ENCODE assay signal across 12 cellular contexts in the genomic region with DNA sequence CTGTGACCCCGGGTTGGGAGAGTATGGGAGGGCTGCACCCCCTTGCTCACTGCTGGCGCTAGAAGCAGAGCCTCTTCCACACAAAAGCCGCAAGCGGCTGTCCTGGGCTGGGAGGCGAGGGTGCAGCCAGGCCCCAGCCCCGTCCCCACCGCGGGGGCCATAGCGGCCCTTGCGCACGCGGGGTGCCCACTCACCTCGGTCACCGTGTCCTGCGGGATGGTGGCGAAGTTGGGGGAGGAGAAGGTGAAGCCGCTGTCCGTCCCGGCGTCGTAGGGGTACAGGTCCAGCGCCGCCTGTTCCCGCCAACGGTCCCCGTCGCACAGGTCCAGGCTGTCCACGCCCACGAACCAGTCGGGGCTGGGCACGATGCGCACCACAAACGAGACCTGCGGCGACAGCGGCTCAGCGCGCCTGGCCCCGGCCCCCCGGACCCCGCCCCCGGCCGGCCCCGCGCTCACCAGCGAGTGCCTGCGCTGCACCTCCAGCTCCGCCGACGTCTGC. TPM values are rescaled to one million over a fixed set of nuclear protein-coding genes. Genes with fewer than 3 reads are reported as not detected.
DNase-seq lines count a peak whose midpoint lies in the region; ATAC-seq and TF ChIP-seq lines count a peak whose summit lies in the region.
"Had no signal": no experiment of that assay in that cellular context is flagged by ENCODE, and none has a peak within 500 bp of the region (broad histone marks: within the 10 kb centered on the region; RNA-seq: fewer than 3 reads in every experiment).

No MANE protein-coding gene starts in this region.

- 61% methylated on average over 10 of the region's 50 CpGs for WGBS in SK-N-SH (ENCODE audit: low lambda C conversion rate)
- no CpG with 5 or more reads among the region's 50 CpGs for WGBS in right lobe of liver (ENCODE audit: insufficient coverage, low coverage, low lambda C conversion rate, missing lambda C conversion rate)

- H3K27me3 ChIP-seq in SK-N-SH (ENCODE audit: insufficient read depth) (peaks cover 12% of the 10 kb centered on the region), ascending aorta (peaks cover 22% of the 10 kb centered on the region), right lobe of liver (no peaks in the 10 kb centered on the region), subcutaneous abdominal adipose tissue (ENCODE audit: control insufficient read depth in 5 of 5, insufficient read depth in 4 of 5, low read length in 5 of 5) (peaks cover 0 to 36% (median 23%) of the 10 kb centered on the region in 5 donors)

- intact Hi-C loops in ascending aorta (cut with DNase I) (no loop called here), right lobe of liver (cut with DNase I) (no loop called here)

- H3K9me2 ChIP-seq in SK-N-SH = no peaks in the 10 kb centered on the region

- no peaks in the 10 kb centered on the region for H4K20me1 ChIP-seq in SK-N-SH (ENCODE audit: insufficient read depth)

- H3K27ac ChIP-seq in SK-N-SH (ENCODE audit: low read depth in 2 of 2, low read length in 1 of 2) (no peak overlapping the region), ascending aorta (no peak overlapping the region), right lobe of liver (no peak overlapping the region), subcutaneous abdominal adipose tissue (ENCODE audit: low read depth, low read length) (no peak overlapping the region)
- H3K27ac ChIP-seq: 22Rv1 had no signal

- H3K4me1 ChIP-seq in SK-N-SH (ENCODE audit: control insufficient read depth in 1 of 2, insufficient read depth in 2 of 2, low read depth in 1 of 2, low read length in 1 of 2) (peaks cover 0 to 6% of the 10 kb centered on the region in 2 experiments; a peak in 1 of 4 replicates), ascending aorta (peaks cover 8 to 22% of the 10 kb centered on the region in 2 donors), right lobe of liver (peaks cover 0 to 36% (median 9%) of the 10 kb centered on the region in 4 donors), subcutaneous abdominal adipose tissue (ENCODE audit: control insufficient read depth in 5 of 5, insufficient read depth in 5 of 5, low read length in 5 of 5) (peaks cover 4 to 80% (median 65%) of the 10 kb centered on the region in 5 donors)

- POLR2A ChIA-PET in SK-N-SH (lab: Yijun Ruan, JAX) = no interaction called here

- ATAC-seq in SK-N-SH treated with all-trans-retinoic acid at 6 μM for 48 hours (no peak), right lobe of liver (no peak), GM21737 (IDR thresholded peaks at IDR 0.05; ENCODE audit: unreplicated experiment) (no peak)

- no peak for TF ChIP-seq EP300 in SK-N-SH (IDR thresholded peaks at IDR 0.05; ENCODE audit: borderline replicate concordance in 1 of 2, low read depth in 1 of 2, low read length in 1 of 2)

- H3K4me2 ChIP-seq in SK-N-SH = no peak overlapping the region

- H3K36me3 ChIP-seq in SK-N-SH (replicated peaks in 1 of 2; ENCODE audit: control insufficient read depth in 1 of 2, insufficient read depth in 2 of 2, low read length in 1 of 2) = no peaks in the 10 kb centered on the region
- H3K36me3 ChIP-seq in ascending aorta = no peaks in the 10 kb centered on the region
- peaks cover 0 to 10% (median under 1%) of the 10 kb centered on the region in 4 donors for H3K36me3 ChIP-seq in right lobe of liver
- H3K36me3 ChIP-seq in subcutaneous abdominal adipose tissue (ENCODE audit: control insufficient read depth in 5 of 5, insufficient read depth in 5 of 5, low read length in 5 of 5) = peaks cover 0 to 11% (median 5%) of the 10 kb centered on the region in 5 donors

- no peaks in the 10 kb centered on the region for H3K79me2 ChIP-seq in SK-N-SH (ENCODE audit: insufficient read depth)

- no peak overlapping the region for H3K9ac ChIP-seq in SK-N-SH
- no peak overlapping the region for H3K9ac ChIP-seq in subcutaneous abdominal adipose tissue (ENCODE audit: low read length in 5 of 5)

- TF ChIP-seq CTCF in SK-N-SH (IDR thresholded peaks at IDR 0.05) = no peak
- no peak for TF ChIP-seq CTCF in ascending aorta (IDR thresholded peaks at IDR 0.05)
- no peak for TF ChIP-seq CTCF in right lobe of liver (IDR thresholded peaks at IDR 0.05)

- H3K4me3 ChIP-seq in SK-N-SH (ENCODE audit: low read depth in 2 of 2, low read length in 1 of 2) (no peak overlapping the region), ascending aorta (peak overlapping the region; percentile 55 to 56), right lobe of liver (peak overlapping the region; percentile 64 to 72 (median 69)), subcutaneous abdominal adipose tissue (ENCODE audit: low read depth in 1 of 5, low read length in 5 of 5) (peak overlapping the region in 3 of 5 donors; percentile 52 to 62 (median 55))

- CTCF ChIA-PET in SK-N-SH (lab: Yijun Ruan, JAX) = interaction anchor here (0.8 to 1.3 kb wide), 2 partner anchors 22 to 24 kb away, joined by 3 read pairs; no protein-coding TSS in a partner anchor

- no peak for TF ChIP-seq POLR2A in right lobe of liver (IDR thresholded peaks at IDR 0.05)

- no peak for TF ChIP-seq RAD21 in SK-N-SH (IDR thresholded peaks at IDR 0.05; ENCODE audit: low read length)

- H2AFZ ChIP-seq in SK-N-SH (ENCODE audit: low read depth) = no peak overlapping the region

- H3K9me3 ChIP-seq in SK-N-SH = no peaks in the 10 kb centered on the region
- H3K9me3 ChIP-seq in ascending aorta = no peaks in the 10 kb centered on the region
- H3K9me3 ChIP-seq in right lobe of liver = no peaks in the 10 kb centered on the region
- no peaks in the 10 kb centered on the region for H3K9me3 ChIP-seq in subcutaneous abdominal adipose tissue (ENCODE audit: control insufficient read depth in 5 of 5, low read length in 5 of 5)

- H3F3A ChIP-seq in SK-N-SH (replicated peaks; ENCODE audit: insufficient read depth) = no peaks in the 10 kb centered on the region

- DNase-seq in SK-N-SH = peak; percentile 39
- DNase-seq in ascending aorta (ENCODE audit: low spot score in 2 of 2) = no peak
- DNase-seq in right lobe of liver = peak in 1 of 3 donors; percentile 50
- DNase-seq in stimulated activated CD4-positive, alpha-beta T cell treated with anti-CD3 and anti-CD28 coated beads, Interleukin-4, amount 100 ng/mL, for 4 hours = no peak
- no peak for DNase-seq in NCI-H2081 (lab: John Stamatoyannopoulos, UW)
- DNase-seq: amniotic stem cell, SHP77 treated with DMSO at 0.1 percent for 48 hours had no signal

TF ChIP-seq in SK-N-SH, 30 proteins besides CTCF, POLR2A, EP300 and RAD21:
- TF ChIP-seq USF2 (IDR thresholded peaks at IDR 0.05; ENCODE audit: borderline replicate concordance, low read depth, low read length) = no peak
- TF ChIP-seq USF1 (IDR thresholded peaks at IDR 0.05; ENCODE audit: borderline replicate concordance, low read depth) = no peak
- no peak for TF ChIP-seq ELF1 (IDR thresholded peaks at IDR 0.05)
- no peak for TF ChIP-seq NFIC (IDR thresholded peaks at IDR 0.05; ENCODE audit: borderline replicate concordance)
- no peak for TF ChIP-seq MXI1 (IDR thresholded peaks at IDR 0.05; ENCODE audit: low read depth, low read length)
TF ChIP-seq in SK-N-SH: peak in this region for 0.

TF ChIP-seq in SK-N-SH treated with all-trans-retinoic acid at 6 μM for 48 hours, 23 proteins besides CTCF, POLR2A, EP300 and RAD21 (continues in another document):
- TF ChIP-seq TOX (CRISPR knock-in tag; IDR thresholded peaks at IDR 0.05; ENCODE audit: borderline replicate concordance) = no peak
- TF ChIP-seq ZNF8 (CRISPR knock-in tag; IDR thresholded peaks at IDR 0.05) = no peak
- TF ChIP-seq, protein P1, sequence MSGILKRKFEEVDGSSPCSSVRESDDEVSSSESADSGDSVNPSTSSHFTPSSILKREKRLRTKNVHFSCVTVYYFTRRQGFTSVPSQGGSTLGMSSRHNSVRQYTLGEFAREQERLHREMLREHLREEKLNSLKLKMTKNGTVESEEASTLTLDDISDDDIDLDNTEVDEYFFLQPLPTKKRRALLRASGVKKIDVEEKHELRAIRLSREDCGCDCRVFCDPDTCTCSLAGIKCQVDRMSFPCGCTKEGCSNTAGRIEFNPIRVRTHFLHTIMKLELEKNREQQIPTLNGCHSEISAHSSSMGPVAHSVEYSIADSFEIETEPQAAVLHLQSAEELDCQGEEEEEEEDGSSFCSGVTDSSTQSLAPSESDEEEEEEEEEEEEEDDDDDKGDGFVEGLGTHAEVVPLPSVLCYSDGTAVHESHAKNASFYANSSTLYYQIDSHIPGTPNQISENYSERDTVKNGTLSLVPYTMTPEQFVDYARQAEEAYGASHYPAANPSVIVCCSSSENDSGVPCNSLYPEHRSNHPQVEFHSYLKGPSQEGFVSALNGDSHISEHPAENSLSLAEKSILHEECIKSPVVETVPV (CRISPR knock-in tag; IDR thresholded peaks at IDR 0.05) = no peak
- TF ChIP-seq ISL1 (CRISPR knock-in tag; IDR thresholded peaks at IDR 0.05) = no peak
- TF ChIP-seq, protein P2, sequence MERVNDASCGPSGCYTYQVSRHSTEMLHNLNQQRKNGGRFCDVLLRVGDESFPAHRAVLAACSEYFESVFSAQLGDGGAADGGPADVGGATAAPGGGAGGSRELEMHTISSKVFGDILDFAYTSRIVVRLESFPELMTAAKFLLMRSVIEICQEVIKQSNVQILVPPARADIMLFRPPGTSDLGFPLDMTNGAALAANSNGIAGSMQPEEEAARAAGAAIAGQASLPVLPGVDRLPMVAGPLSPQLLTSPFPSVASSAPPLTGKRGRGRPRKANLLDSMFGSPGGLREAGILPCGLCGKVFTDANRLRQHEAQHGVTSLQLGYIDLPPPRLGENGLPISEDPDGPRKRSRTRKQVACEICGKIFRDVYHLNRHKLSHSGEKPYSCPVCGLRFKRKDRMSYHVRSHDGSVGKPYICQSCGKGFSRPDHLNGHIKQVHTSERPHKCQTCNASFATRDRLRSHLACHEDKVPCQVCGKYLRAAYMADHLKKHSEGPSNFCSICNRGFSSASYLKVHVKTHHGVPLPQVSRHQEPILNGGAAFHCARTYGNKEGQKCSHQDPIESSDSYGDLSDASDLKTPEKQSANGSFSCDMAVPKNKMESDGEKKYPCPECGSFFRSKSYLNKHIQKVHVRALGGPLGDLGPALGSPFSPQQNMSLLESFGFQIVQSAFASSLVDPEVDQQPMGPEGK (CRISPR knock-in tag; IDR thresholded peaks at IDR 0.05; ENCODE audit: borderline replicate concordance) = no peak

RNA-seq across cellular contexts. Expression of gene SPON2, which starts 1.5 kb away (rescaled TPM):
- polyA plus RNA-seq in SK-N-SH (2012; rRNA removed) = 11.4 and 14.5 TPM in 2 replicates
- polyA plus RNA-seq in SK-N-SH (2012; cell fraction: cytosol; rRNA removed) = 4.0 and 5.2 TPM in 2 replicates
- polyA plus RNA-seq in SK-N-SH (2012; cell fraction: nucleus; rRNA removed) = 140 and 311 TPM in 2 replicates
- total RNA-seq in ascending aorta (14.0 TPM), right lobe of liver (100 to 1,000 TPM in 3 of 6 experiments, 10 to 100 TPM in 3; 41.9 to 138 (median 99.9) TPM)

RNA-seq across cellular contexts. Expression of gene RNF212, which starts 57.5 kb away (rescaled TPM):
- 7.0 and 9.3 TPM in 2 replicates for polyA plus RNA-seq in SK-N-SH (2012; rRNA removed)
- 6.6 and 7.1 TPM in 2 replicates for polyA plus RNA-seq in SK-N-SH (2012; cell fraction: cytosol; rRNA removed)
- polyA plus RNA-seq in SK-N-SH (2012; cell fraction: nucleus; rRNA removed) = 21.0 and 25.2 TPM in 2 replicates
- total RNA-seq in ascending aorta (not detected), right lobe of liver (1 to 10 TPM in 1 of 6 experiments, under 1 TPM in 3, not detected in 2; 0.29 to 1.2 (median 0.50) TPM)
- total RNA-seq: LHCN-M2 had no signal

Comparison
In these comparisons a context has a peak if more than half of its experiments do, and no peak if none do; other contexts are left out.
1. H3K4me3 ChIP-seq: peak in ascending aorta (2 of 2), right lobe of liver (3 of 3) and subcutaneous abdominal adipose tissue (3 of 5); none in SK-N-SH (0 of 2).